12 cellular contexts compared by ENCODE assay signal in the genomic region with DNA sequence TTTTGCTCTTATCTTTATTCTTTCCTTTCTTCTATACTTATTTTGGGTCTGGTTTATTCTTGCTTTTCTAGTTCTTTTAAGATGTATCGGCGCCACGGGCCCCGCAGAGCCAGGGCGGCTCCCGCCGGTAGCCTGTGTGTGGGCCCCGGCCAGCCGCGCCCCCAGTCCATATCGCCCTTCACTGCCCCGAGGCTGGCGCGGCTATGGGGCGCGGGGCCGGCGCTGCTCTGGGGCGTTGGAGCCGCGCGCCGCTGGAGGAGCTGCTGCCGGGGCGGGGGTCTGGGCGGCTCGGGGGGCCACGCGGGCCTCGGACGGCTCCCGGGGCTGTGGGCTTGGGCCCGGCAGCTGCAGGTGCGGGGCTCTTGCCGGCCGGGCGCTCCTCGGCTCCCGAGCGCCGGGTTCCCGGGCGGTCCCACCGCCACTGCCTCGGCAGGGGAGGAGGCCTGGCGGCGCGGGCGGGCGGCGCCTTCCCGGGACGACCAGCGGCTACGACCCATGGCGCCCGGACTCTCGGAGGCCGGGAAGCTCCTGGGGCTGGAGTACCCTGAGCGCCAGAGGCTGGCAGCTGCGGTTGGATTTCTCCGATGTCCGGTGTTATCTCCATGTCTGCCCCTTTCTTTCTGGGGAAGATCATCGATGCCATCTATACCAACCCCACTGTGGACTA. TPM values are rescaled to one million over a fixed set of nuclear protein-coding genes. Genes with fewer than 3 reads are reported as not detected.
"Had no signal": no experiment of that assay in that cellular context is flagged by ENCODE, and none has a peak within 500 bp of the region (broad histone marks: within the 10 kb centered on the region; RNA-seq: fewer than 3 reads in every experiment).

No MANE protein-coding gene starts in this region.

RNA-seq across cellular contexts. Expression of a gene that starts 24.4 kb away (rescaled TPM):
- total RNA-seq: activated CD8-positive, alpha-beta T cell treated with anti-CD3 and anti-CD28 coated beads for 36 hours; activated T-cell treated with anti-CD3 and anti-CD28 coated beads, Interleukin-2, amount 50 U/mL, for 4 hours; activated T-helper 17 cell treated with anti-CD3 and anti-CD28 coated beads, Interleukin-2, amount 50 U/mL, for 72 hours; body of pancreas; chondrocyte; dermis blood vessel endothelial cell; esophagus squamous epithelium; fibroblast of villous mesenchyme; frontal cortex; T-helper 1 cell treated with Interleukin-12 subunit alpha and Interleukin-12 subunit beta and Interleukin-4 antibody, amounts not matched to agents 30 ng/mL and 1 ng/mL, for 36 hours had no signal
- polyA plus RNA-seq: adipose tissue, fibroblast of lung had no signal

RNA-seq across cellular contexts. Expression of a gene that starts 45.0 kb away (rescaled TPM):
- total RNA-seq: activated CD8-positive, alpha-beta T cell treated with anti-CD3 and anti-CD28 coated beads for 36 hours; activated T-cell treated with anti-CD3 and anti-CD28 coated beads, Interleukin-2, amount 50 U/mL, for 4 hours; activated T-helper 17 cell treated with anti-CD3 and anti-CD28 coated beads, Interleukin-2, amount 50 U/mL, for 72 hours; body of pancreas; chondrocyte; dermis blood vessel endothelial cell; esophagus squamous epithelium; fibroblast of lung; fibroblast of villous mesenchyme; frontal cortex; T-helper 1 cell treated with Interleukin-12 subunit alpha and Interleukin-12 subunit beta and Interleukin-4 antibody, amounts not matched to agents 30 ng/mL and 1 ng/mL, for 36 hours had no signal
- polyA plus RNA-seq: adipose tissue, fibroblast of lung had no signal
